ENCODE assay signal across 8 cellular contexts in the genomic region with DNA sequence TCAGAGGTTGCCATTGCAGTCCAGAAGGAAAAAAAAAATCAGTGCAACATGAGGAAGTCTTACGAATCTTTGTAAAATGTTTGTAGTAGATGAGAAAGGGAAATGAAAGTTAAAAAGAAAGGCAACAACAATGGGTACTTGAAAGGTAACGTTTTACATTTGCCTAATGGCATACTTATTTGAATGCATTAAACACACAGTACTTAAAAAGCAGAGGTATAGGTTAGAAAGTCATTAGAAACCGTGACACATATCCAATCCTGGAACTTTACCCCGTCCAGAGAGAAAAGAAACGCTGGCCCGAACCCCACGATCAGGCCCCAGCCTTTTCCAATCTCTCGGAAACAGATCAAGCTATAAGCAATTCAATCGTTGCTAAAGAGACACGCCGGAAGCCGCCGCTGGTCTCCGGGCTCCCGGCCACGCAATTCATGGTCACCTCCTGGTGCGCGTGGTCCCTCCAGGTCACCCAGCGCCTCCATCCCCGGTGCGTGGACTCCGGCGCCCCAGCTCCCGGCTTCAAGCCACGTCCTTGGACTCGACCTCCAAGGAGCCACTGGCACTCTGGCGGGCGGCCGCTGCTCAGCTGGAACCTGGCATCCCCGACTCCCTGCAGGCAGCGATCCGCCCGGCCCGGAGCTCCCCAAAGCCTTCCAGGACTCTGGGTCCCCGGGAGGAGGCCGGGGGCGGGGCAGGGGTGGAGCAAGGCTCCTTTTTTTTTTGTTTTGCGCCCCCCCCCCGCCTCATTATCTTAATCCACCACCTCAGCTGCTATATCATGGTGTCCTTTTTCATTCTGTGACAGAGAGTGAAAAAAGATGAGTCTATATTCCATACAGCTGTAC. TPM values are rescaled to one million over a fixed set of nuclear protein-coding genes. Genes with fewer than 3 reads are reported as not detected.
DNase-seq lines count a peak whose midpoint lies in the region; ATAC-seq and TF ChIP-seq lines count a peak whose summit lies in the region.

A gene (minus strand): TSS at position 663 of the 845 bp plus-strand sequence. CDS start 181 bp downstream, at position 482.

- peak; percentile 43 for ATAC-seq in HG02610 (IDR thresholded peaks at IDR 0.05; ENCODE audit: unreplicated experiment)
- ATAC-seq in stimulated activated naive CD8-positive, alpha-beta T cell treated with anti-CD3 and anti-CD28 coated beads, Interleukin-15, amount 100 ng/mL, for 72 hours = peak; percentile 74

- peak within 1 kb of the TSS; percentile 65 for H3K4me3 ChIP-seq in mesodermal cell (ENCODE audit: extremely low read depth, insufficient read depth, low read length, poor library complexity, severe bottlenecking)

- TF ChIP-seq CTCF in endothelial cell (IDR thresholded peaks at IDR 0.05; ENCODE audit: unreplicated experiment) = no peak

- peak within 1 kb of the TSS; percentile 82 for H3K4me3 Mint-ChIP-seq in endothelial cell (ENCODE audit: unreplicated experiment)
- peak within 1 kb of the TSS in 1 of 2 donors; percentile 62 for H3K4me3 Mint-ChIP-seq in stimulated activated naive CD8-positive, alpha-beta T cell treated with anti-CD3 and anti-CD28 coated beads, Interleukin-15, amount 100 ng/mL, for 72 hours

- no peaks in the 10 kb centered on the region for H3K4me1 Mint-ChIP-seq in endothelial cell (ENCODE audit: unreplicated experiment)
- H3K4me1 Mint-ChIP-seq in stimulated activated naive CD8-positive, alpha-beta T cell treated with anti-CD3 and anti-CD28 coated beads, Interleukin-15, amount 100 ng/mL, for 72 hours = peaks cover 25% of the 10 kb centered on the region

- 3 to 4% methylated on average over 20 to 31 of the region's 39 CpGs for WGBS in mesodermal cell (ENCODE audit: insufficient coverage in 2 of 2), 2 experiments

- H3K36me3 ChIP-seq in mesodermal cell (ENCODE audit: control insufficient read depth, insufficient read depth, low read length) = no peaks in the 10 kb centered on the region

- H3K36me3 Mint-ChIP-seq in endothelial cell (ENCODE audit: low read depth, unreplicated experiment) = no peaks in the 10 kb centered on the region

- H3K4me1 ChIP-seq in mesodermal cell (ENCODE audit: control insufficient read depth, insufficient read depth, low read length, poor library complexity, severe bottlenecking) = no peaks in the 10 kb centered on the region

- no peaks in the 10 kb centered on the region for H3K9me3 Mint-ChIP-seq in endothelial cell (ENCODE audit: unreplicated experiment)
- H3K9me3 Mint-ChIP-seq in stimulated activated naive CD8-positive, alpha-beta T cell treated with anti-CD3 and anti-CD28 coated beads, Interleukin-15, amount 100 ng/mL, for 72 hours = no peaks in the 10 kb centered on the region

- H3K27ac Mint-ChIP-seq in endothelial cell (ENCODE audit: unreplicated experiment) = peak within 1 kb of the TSS; percentile 77
- H3K27ac Mint-ChIP-seq in stimulated activated naive CD8-positive, alpha-beta T cell treated with anti-CD3 and anti-CD28 coated beads, Interleukin-15, amount 100 ng/mL, for 72 hours = peak within 1 kb of the TSS in 1 of 2 donors; percentile 61

- no peaks in the 10 kb centered on the region for H3K9me3 ChIP-seq in mesodermal cell (ENCODE audit: control insufficient read depth, low read length)

- peak; percentile 45 for DNase-seq in NCI-H2107 treated with DMSO at 0.1 percent for 48 hours (lab: John Stamatoyannopoulos, UW; ENCODE audit: unreplicated experiment)
- DNase-seq in NCI-H2107 (lab: John Stamatoyannopoulos, UW) = no peak
- DNase-seq in NCI-H146 (lab: John Stamatoyannopoulos, UW) = peak; percentile 94
- peak; percentile 78 for DNase-seq in activated CD8-positive, alpha-beta memory T cell treated with anti-CD3 and anti-CD28 coated beads, Interleukin-2, amount 50 U/mL, for 48 hours
- DNase-seq in endothelial cell (ENCODE audit: low spot score) = peak; percentile 52
- DNase-seq in stimulated activated naive CD8-positive, alpha-beta T cell treated with anti-CD3 and anti-CD28 coated beads, Interleukin-15, amount 100 ng/mL, for 72 hours = peak; percentile 45 to 47

- H3K27ac ChIP-seq in mesodermal cell (ENCODE audit: low read depth, low read length, severe bottlenecking) = no peak within 1 kb of the TSS

- no peaks in the 10 kb centered on the region for H3K27me3 Mint-ChIP-seq in endothelial cell (ENCODE audit: unreplicated experiment)
- H3K27me3 Mint-ChIP-seq in stimulated activated naive CD8-positive, alpha-beta T cell treated with anti-CD3 and anti-CD28 coated beads, Interleukin-15, amount 100 ng/mL, for 72 hours = no peaks in the 10 kb centered on the region

RNA-seq across cellular contexts. Expression of the gene that starts here (rescaled TPM):
- 11.1 TPM for total RNA-seq in endothelial cell (ENCODE audit: unreplicated experiment)
- 9.3 TPM for polyA plus RNA-seq in mesodermal cell (2013, experiment 1 of 2)
- polyA plus RNA-seq in mesodermal cell (2013, experiment 2 of 2) = 8.0 TPM
